In the genomic region with DNA sequence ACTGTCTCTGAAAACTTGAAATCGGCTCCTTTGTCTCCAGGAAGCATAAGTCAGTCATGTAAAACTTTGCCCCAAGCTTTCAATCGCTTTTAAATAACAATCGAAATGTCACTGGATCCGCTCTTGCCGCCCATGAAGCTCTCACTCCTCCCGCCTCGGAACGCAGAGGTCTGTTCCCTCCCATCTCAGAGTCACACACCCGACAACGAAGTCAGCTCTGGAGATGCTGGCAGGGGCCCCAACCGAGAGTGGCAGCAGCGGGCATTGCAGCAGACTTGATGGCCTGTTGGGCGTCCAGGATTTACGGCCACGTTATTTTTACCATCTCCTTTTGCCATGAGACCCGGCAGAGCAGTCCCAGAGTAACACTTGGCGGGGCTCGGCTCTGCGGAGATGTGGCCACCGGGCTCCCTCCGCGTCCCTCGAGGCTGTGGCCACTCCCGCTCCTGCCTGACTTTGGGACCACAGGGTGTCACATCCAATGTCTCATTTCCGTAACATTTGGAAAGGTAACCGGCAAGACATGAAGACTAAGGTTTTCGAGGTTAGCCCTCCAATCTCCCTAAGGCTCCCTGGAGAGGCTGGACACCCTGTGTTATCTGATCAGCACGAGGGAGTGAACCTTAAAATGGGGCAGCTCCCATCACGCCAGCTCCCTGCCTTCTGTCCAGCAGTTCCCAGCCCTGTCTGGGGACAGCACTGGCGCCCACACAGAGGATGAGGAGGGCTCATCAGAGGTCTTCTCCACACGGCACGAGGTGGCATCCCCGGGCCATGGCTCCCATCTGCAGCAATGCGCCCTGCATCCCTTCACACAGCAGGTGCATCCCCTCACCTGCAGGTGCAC, we compare ENCODE assay signal across 21 cellular contexts.
DNase-seq lines count a peak whose midpoint lies in the region; ATAC-seq and TF ChIP-seq lines count a peak whose summit lies in the region.
"Had no signal": no experiment of that assay in that cellular context is flagged by ENCODE, and none has a peak within 500 bp of the region (broad histone marks: within the 10 kb centered on the region; RNA-seq: fewer than 3 reads in every experiment).

No MANE protein-coding gene starts in this region.

- H3K4me1 Mint-ChIP-seq in activated CD4-positive, alpha-beta T cell treated with anti-CD3 and anti-CD28 coated beads, Interleukin-2, amount 10 ng/mL, durations not matched to agents 24 days and 14 days: no peaks in the 10 kb centered on the region

- ATAC-seq in Right ventricle myocardium superior (ENCODE audit: poor library complexity) (no peak), GM19351 (IDR thresholded peaks at IDR 0.05; ENCODE audit: unreplicated experiment) (no peak)
- ATAC-seq: CD8-positive, alpha-beta T cell; HCT116; HepG2 had no signal

- peak; percentile 28 for DNase-seq in Right ventricle myocardium superior
- no peak for DNase-seq in left ventricle myocardium inferior
- DNase-seq in NT2/D1 (ENCODE audit: low read depth, low spot score): peak; percentile 30
- peak; percentile 76 for DNase-seq in left kidney (ENCODE audit: low read depth, low spot score)
- DNase-seq in GF-D8 (lab: John Stamatoyannopoulos, UW): no peak
- DNase-seq in activated CD4-positive, alpha-beta T cell treated with anti-CD3 and anti-CD28 coated beads, Interleukin-2, amount 10 ng/mL, durations not matched to agents 24 days and 14 days: no peak
- no peak for DNase-seq in esophagus squamous epithelium (lab: John Stamatoyannopoulos, UW)
- DNase-seq: CD8-positive, alpha-beta T cell; DMS53; EL; KG1; MV-4-11; NCI-H1417; NCI-H187; NCI-H2107; NCI-H226; NCI-H524; NCI-H82 had no signal

- peaks cover 95% of the 10 kb centered on the region for H3K27me3 ChIP-seq in left ventricle myocardium inferior (ENCODE audit: low read depth)
- peaks cover 28% of the 10 kb centered on the region for H3K27me3 ChIP-seq in NT2/D1 (ENCODE audit: insufficient read depth, insufficient read length)
- peaks cover 0 to 93% (median 0%) of the 10 kb centered on the region in 4 donors for H3K27me3 ChIP-seq in esophagus squamous epithelium

- H3K27ac ChIP-seq in left ventricle myocardium inferior (replicated peaks) (no peak overlapping the region), esophagus squamous epithelium (no peak overlapping the region)

- H3K4me1 ChIP-seq in left ventricle myocardium inferior: peaks cover 6% of the 10 kb centered on the region
- peaks cover 2% of the 10 kb centered on the region for H3K4me1 ChIP-seq in NT2/D1 (ENCODE audit: insufficient read depth, insufficient read length)
- no peaks in the 10 kb centered on the region for H3K4me1 ChIP-seq in esophagus squamous epithelium

- intact Hi-C loops in Right ventricle myocardium superior (cut with DNase I): no loop called here
- intact Hi-C loops in left ventricle myocardium inferior (cut with micrococcal nuclease): no loop called here
- intact Hi-C loops in activated CD4-positive, alpha-beta T cell treated with anti-CD3 and anti-CD28 coated beads, Interleukin-2, amount 10 ng/mL, durations not matched to agents 24 days and 14 days (cut with micrococcal nuclease): no loop called here
- intact Hi-C loops in esophagus squamous epithelium (cut with DNase I): no loop called here

- H3K36me3 ChIP-seq in left ventricle myocardium inferior (no peaks in the 10 kb centered on the region), NT2/D1 (ENCODE audit: insufficient read depth, insufficient read length, low read length) (no peaks in the 10 kb centered on the region), esophagus squamous epithelium (no peaks in the 10 kb centered on the region)

- TF ChIP-seq CTCF in left ventricle myocardium inferior (IDR thresholded peaks at IDR 0.05; ENCODE audit: borderline replicate concordance) (no peak), esophagus squamous epithelium (IDR thresholded peaks at IDR 0.05) (no peak)

- no peaks in the 10 kb centered on the region for H3K36me3 Mint-ChIP-seq in activated CD4-positive, alpha-beta T cell treated with anti-CD3 and anti-CD28 coated beads, Interleukin-2, amount 10 ng/mL, durations not matched to agents 24 days and 14 days (ENCODE audit: low read depth)
- H3K36me3 Mint-ChIP-seq: CD8-positive, alpha-beta T cell had no signal

- H3K9me3 Mint-ChIP-seq in activated CD4-positive, alpha-beta T cell treated with anti-CD3 and anti-CD28 coated beads, Interleukin-2, amount 10 ng/mL, durations not matched to agents 24 days and 14 days: no peaks in the 10 kb centered on the region
- H3K9me3 Mint-ChIP-seq: CD8-positive, alpha-beta T cell had no signal

- TF ChIP-seq POLR2A in esophagus squamous epithelium (IDR thresholded peaks at IDR 0.05): no peak

- H3K27me3 Mint-ChIP-seq in activated CD4-positive, alpha-beta T cell treated with anti-CD3 and anti-CD28 coated beads, Interleukin-2, amount 10 ng/mL, durations not matched to agents 24 days and 14 days: no peaks in the 10 kb centered on the region

- no peak overlapping the region for H3K4me3 ChIP-seq in left ventricle myocardium inferior
- no peak overlapping the region for H3K4me3 ChIP-seq in NT2/D1 (ENCODE audit: insufficient read length, low read depth)
- H3K4me3 ChIP-seq in esophagus squamous epithelium: no peak overlapping the region

- no peak overlapping the region for H3K27ac Mint-ChIP-seq in activated CD4-positive, alpha-beta T cell treated with anti-CD3 and anti-CD28 coated beads, Interleukin-2, amount 10 ng/mL, durations not matched to agents 24 days and 14 days
- H3K27ac Mint-ChIP-seq: CD8-positive, alpha-beta T cell had no signal

- 50 to 61% methylated on average over 21 to 23 of the region's 34 CpGs for WGBS in esophagus squamous epithelium, 2 donors

- H3K9me3 ChIP-seq in left ventricle myocardium inferior (replicated peaks) (no peaks in the 10 kb centered on the region), NT2/D1 (ENCODE audit: insufficient read depth, low read length) (no peaks in the 10 kb centered on the region), esophagus squamous epithelium (no peaks in the 10 kb centered on the region)

- no peak overlapping the region for H3K9ac ChIP-seq in NT2/D1 (ENCODE audit: insufficient read length, low read depth)

- H3K4me3 Mint-ChIP-seq in activated CD4-positive, alpha-beta T cell treated with anti-CD3 and anti-CD28 coated beads, Interleukin-2, amount 10 ng/mL, durations not matched to agents 24 days and 14 days: no peak overlapping the region
- H3K4me3 Mint-ChIP-seq: CD8-positive, alpha-beta T cell had no signal

Comparison
In these comparisons a context has a peak if more than half of its experiments do, and no peak if none do; other contexts are left out.
1. DNase-seq: peak in Right ventricle myocardium superior (single experiment), NT2/D1 (single experiment) and left kidney (single experiment); none in left ventricle myocardium inferior (single experiment), GF-D8 (single experiment), activated CD4-positive, alpha-beta T cell treated with anti-CD3 and anti-CD28 coated beads, Interleukin-2, amount 10 ng/mL, durations not matched to agents 24 days and 14 days (single experiment) and esophagus squamous epithelium (single experiment).